ENCODE assay signal across 23 cellular contexts in the genomic region with DNA sequence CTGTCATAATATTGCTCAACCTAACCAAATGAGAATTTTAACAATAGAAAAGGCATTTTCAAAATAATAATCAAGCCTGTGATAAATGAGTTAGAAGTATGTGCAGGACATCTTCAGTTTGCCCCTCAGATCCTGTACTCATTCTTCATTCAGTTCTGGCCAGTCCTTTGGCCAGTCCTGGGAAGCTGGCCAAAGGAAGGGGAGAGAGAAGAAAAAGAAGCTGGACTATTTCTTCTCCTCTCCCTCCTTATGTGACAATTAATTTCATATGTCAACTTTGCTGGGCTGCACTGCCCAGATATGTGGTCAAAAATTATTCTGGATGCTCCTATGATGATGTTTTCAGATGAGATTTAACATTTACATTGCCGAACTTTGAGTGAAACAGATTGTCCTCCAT. TPM values are rescaled to one million over a fixed set of nuclear protein-coding genes. Genes with fewer than 3 reads are reported as not detected.
A peak's percentile ranks its signal among the peaks of the same experiment; 100 is the strongest.
DNase-seq lines count a peak whose midpoint lies in the region; ATAC-seq, FAIRE-seq and TF ChIP-seq lines count a peak whose summit lies in the region.
"Had no signal": no experiment of that assay in that cellular context is flagged by ENCODE, and none has a peak within 500 bp of the region (broad histone marks: within the 10 kb centered on the region; RNA-seq: fewer than 3 reads in every experiment).

No MANE protein-coding gene starts in this region.

- DNase-seq in AG20443 (ENCODE audit: low spot score) (peak; percentile 19), GM12878 (ENCODE audit: low read depth, low spot score) (no peak), sciatic nerve (ENCODE audit: low spot score) (no peak), occipital lobe (lab: John Stamatoyannopoulos, UW) (no peak)
- DNase-seq: CD4-positive, alpha-beta memory T cell; DMS153; GDM1; H7; HFFc6; Kasumi-1; NCI-H1092 treated with DMSO at 0.1 percent for 48 hours; NCI-H146; NCI-H2081; NCI-H446 treated with DMSO at 0.1 percent for 48 hours; NK-92 treated with Interleukin-12 subunit alpha and Interleukin-12 subunit beta, amount 100 ng/mL, for 24 hours; Right ventricle myocardium superior had no signal

- H3K9me3 ChIP-seq in OCI-LY1 (ENCODE audit: low read length) (no peaks in the 10 kb centered on the region), GM12878 (replicated peaks; ENCODE audit: control insufficient read depth, insufficient read depth, low read length) (peaks cover 7% of the 10 kb centered on the region)
- H3K9me3 ChIP-seq: BLaER1 had no signal

- in situ Hi-C loops in GM12878 (cut with MboI) = no loop called here

- ATAC-seq in GM12878 (no peak; the same call in 2 of the 3 replicates), sciatic nerve (peak; percentile 22), GM18867 (IDR thresholded peaks at IDR 0.05; ENCODE audit: unreplicated experiment) (no peak), GM19324 (IDR thresholded peaks at IDR 0.05; ENCODE audit: low FRiP score, unreplicated experiment) (no peak), esophagus mucosa (no peak)

- no peak for FAIRE-seq in GM12878 (lab: Jason Lieb, UNC)

- H3K4me1 ChIP-seq in OCI-LY1 (ENCODE audit: insufficient read depth, low read length, severe bottlenecking) = peaks cover 75% of the 10 kb centered on the region
- peaks cover 16% of the 10 kb centered on the region for H3K4me1 ChIP-seq in GM12878 (ENCODE audit: control insufficient read depth, insufficient read depth, low read length)
- H3K4me1 ChIP-seq: BLaER1 had no signal

- TF ChIP-seq EP300 in GM12878 (IDR thresholded peaks at IDR 0.05; ENCODE audit: borderline replicate concordance in 1 of 2, control insufficient read depth in 1 of 2, low read depth in 2 of 2, low read length in 2 of 2) = no peak

- H2AFZ ChIP-seq in OCI-LY1 (ENCODE audit: low read length) = no peak overlapping the region
- no peak overlapping the region for H2AFZ ChIP-seq in GM12878 (ENCODE audit: control insufficient read depth, low read depth, low read length)

- BruUV-seq in GM12878 (replicated peaks; lab: Mats Ljungman, UMichigan) = TSS peak; percentile 57

- RAD21 ChIA-PET in GM12878 (lab: Charles Lee; ENCODE audit: unreplicated experiment) = interaction anchor here (0.7 to 6.9 kb wide), 19 partner anchors 8 to 140 kb away, joined by 3 to 83 read pairs (median 7); a partner anchor contains a TSS

- TF ChIP-seq RAD21 in GM12878 (IDR thresholded peaks at IDR 0.05; ENCODE audit: insufficient read depth, low read depth, low read length) = no peak

- H3K9me2 ChIP-seq in OCI-LY1 (ENCODE audit: low read depth, low read length) = no peaks in the 10 kb centered on the region

- POLR2A ChIA-PET in GM12878 (lab: Charles Lee) = interaction anchor here (1.0 to 4.5 kb wide), 11 partner anchors 8 to 96 kb away, joined by 3 to 35 read pairs (median 6); a partner anchor contains a TSS

- no peak overlapping the region for H3K4me2 ChIP-seq in OCI-LY1 (ENCODE audit: low read length)
- no peak overlapping the region for H3K4me2 ChIP-seq in GM12878 (ENCODE audit: control insufficient read depth, insufficient read depth)
- H3K4me2 ChIP-seq: BLaER1 had no signal

- WGBS in GM12878 (ENCODE audit: insufficient coverage, insufficient replicate concordance, low lambda C conversion rate, missing lambda C conversion rate) = 100% methylated on average over 1 of the region's 1 CpG

- H3F3A ChIP-seq in OCI-LY1 (ENCODE audit: insufficient read depth, low read length) = no peaks in the 10 kb centered on the region

- H3K79me2 ChIP-seq in OCI-LY1 (ENCODE audit: insufficient read depth, low read length) (no peaks in the 10 kb centered on the region), GM12878 (ENCODE audit: control insufficient read depth, insufficient read depth, low read length) (no peaks in the 10 kb centered on the region)

- no peaks in the 10 kb centered on the region for H4K20me1 ChIP-seq in OCI-LY1 (ENCODE audit: insufficient read depth, low read length)
- no peaks in the 10 kb centered on the region for H4K20me1 ChIP-seq in GM12878 (ENCODE audit: control insufficient read depth, insufficient read depth)
- H4K20me1 ChIP-seq: BLaER1 had no signal

- H3K4me3 ChIP-seq in OCI-LY1 (ENCODE audit: low read depth, low read length, poor library complexity, severe bottlenecking) (no peak overlapping the region), GM12878 (no peak overlapping the region)
- H3K4me3 ChIP-seq: BLaER1, SK-N-MC had no signal

- intact Hi-C loops in GM12878 (cut with micrococcal nuclease; ENCODE audit: unreplicated experiment) = loop anchor here (2.0 kb wide), 1 partner anchor 60 kb away; no protein-coding TSS in a partner anchor
- intact Hi-C loops in sciatic nerve (cut with DNase I) = no loop called here

- TF ChIP-seq POLR2A in GM12878 (IDR thresholded peaks at IDR 0.05; ENCODE audit: low read depth, low read length) = no peak

- peak overlapping the region; percentile 56 for H3K27ac ChIP-seq in OCI-LY1 (ENCODE audit: low read depth, low read length, poor library complexity, severe bottlenecking)
- H3K27ac ChIP-seq in GM12878 (ENCODE audit: control insufficient read depth, insufficient read depth) = peak overlapping the region; percentile 76
- H3K27ac ChIP-seq: BLaER1, HL-60, SK-N-MC had no signal

- no peak for TF ChIP-seq CTCF in OCI-LY1 (IDR thresholded peaks at IDR 0.05; ENCODE audit: low read length)
- TF ChIP-seq CTCF in GM12878 (IDR thresholded peaks at IDR 0.05 in 2 of 3, conservative IDR thresholded peaks at IDR 0.05 in 1 of 3; ENCODE audit: control insufficient read depth in 2 of 3, extremely low read depth in 1 of 3, insufficient read depth in 1 of 3, low read depth in 3 of 3, low read length in 3 of 3) = no peak

- no peaks in the 10 kb centered on the region for H3K27me3 ChIP-seq in OCI-LY1 (ENCODE audit: insufficient read depth, low read length)
- H3K27me3 ChIP-seq in GM12878 (replicated peaks in 1 of 2; ENCODE audit: control insufficient read depth in 2 of 2, insufficient read depth in 2 of 2, low read length in 1 of 2) = no peaks in the 10 kb centered on the region
- H3K27me3 ChIP-seq: BLaER1 had no signal

- CTCF ChIA-PET in GM12878 (lab: Yijun Ruan, JAX) = interaction anchor here (0.6 to 4.2 kb wide), 11 partner anchors 9 to 141 kb away, joined by 3 to 44 read pairs (median 6); no protein-coding TSS in a partner anchor

- H3K36me3 ChIP-seq in OCI-LY1 (ENCODE audit: insufficient read depth, low read length) (no peaks in the 10 kb centered on the region), GM12878 (ENCODE audit: control insufficient read depth in 2 of 2, insufficient read depth in 2 of 2, low read length in 1 of 2) (no peaks in the 10 kb centered on the region)
- H3K36me3 ChIP-seq: BLaER1 had no signal

- H3K9ac ChIP-seq in OCI-LY1 (ENCODE audit: low read length) (no peak overlapping the region), GM12878 (ENCODE audit: control insufficient read depth, insufficient read depth, low read length) (no peak overlapping the region)
- H3K9ac ChIP-seq: BLaER1 had no signal

- SMC1A ChIA-PET in GM12878 (lab: Charles Lee; ENCODE audit: uncharacterized antibody, unreplicated experiment) = interaction anchor here (0.5 to 12.1 kb wide), 18 partner anchors 8 to 126 kb away, joined by 3 to 229 read pairs (median 9); a partner anchor contains a TSS

TF ChIP-seq in GM12878, 131 proteins besides CTCF, POLR2A, EP300 and RAD21 (continues in another document):
- no peak for TF ChIP-seq PAX8 (IDR thresholded peaks at IDR 0.05)
- TF ChIP-seq WRNIP1 (IDR thresholded peaks at IDR 0.05; ENCODE audit: borderline replicate concordance, low read depth, low read length) = no peak
- TF ChIP-seq NR2C2 (IDR thresholded peaks at IDR 0.05; ENCODE audit: borderline replicate concordance, control insufficient read depth, insufficient read length, low read depth) = no peak
- TF ChIP-seq, protein P1, sequence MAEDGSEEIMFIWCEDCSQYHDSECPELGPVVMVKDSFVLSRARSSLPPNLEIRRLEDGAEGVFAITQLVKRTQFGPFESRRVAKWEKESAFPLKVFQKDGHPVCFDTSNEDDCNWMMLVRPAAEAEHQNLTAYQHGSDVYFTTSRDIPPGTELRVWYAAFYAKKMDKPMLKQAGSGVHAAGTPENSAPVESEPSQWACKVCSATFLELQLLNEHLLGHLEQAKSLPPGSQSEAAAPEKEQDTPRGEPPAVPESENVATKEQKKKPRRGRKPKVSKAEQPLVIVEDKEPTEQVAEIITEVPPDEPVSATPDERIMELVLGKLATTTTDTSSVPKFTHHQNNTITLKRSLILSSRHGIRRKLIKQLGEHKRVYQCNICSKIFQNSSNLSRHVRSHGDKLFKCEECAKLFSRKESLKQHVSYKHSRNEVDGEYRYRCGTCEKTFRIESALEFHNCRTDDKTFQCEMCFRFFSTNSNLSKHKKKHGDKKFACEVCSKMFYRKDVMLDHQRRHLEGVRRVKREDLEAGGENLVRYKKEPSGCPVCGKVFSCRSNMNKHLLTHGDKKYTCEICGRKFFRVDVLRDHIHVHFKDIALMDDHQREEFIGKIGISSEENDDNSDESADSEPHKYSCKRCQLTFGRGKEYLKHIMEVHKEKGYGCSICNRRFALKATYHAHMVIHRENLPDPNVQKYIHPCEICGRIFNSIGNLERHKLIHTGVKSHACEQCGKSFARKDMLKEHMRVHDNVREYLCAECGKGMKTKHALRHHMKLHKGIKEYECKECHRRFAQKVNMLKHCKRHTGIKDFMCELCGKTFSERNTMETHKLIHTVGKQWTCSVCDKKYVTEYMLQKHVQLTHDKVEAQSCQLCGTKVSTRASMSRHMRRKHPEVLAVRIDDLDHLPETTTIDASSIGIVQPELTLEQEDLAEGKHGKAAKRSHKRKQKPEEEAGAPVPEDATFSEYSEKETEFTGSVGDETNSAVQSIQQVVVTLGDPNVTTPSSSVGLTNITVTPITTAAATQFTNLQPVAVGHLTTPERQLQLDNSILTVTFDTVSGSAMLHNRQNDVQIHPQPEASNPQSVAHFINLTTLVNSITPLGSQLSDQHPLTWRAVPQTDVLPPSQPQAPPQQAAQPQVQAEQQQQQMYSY (CRISPR knock-in tag; IDR thresholded peaks at IDR 0.05) = no peak

RNA-seq across cellular contexts. Expression of a gene that starts 31.6 kb away (rescaled TPM):
- 157 and 162 TPM in 2 replicates for total RNA-seq in GM12878 (2013; cell fraction: nucleolus; rRNA removed)
- 3.1 and 3.9 TPM in 2 replicates for total RNA-seq in GM12878 (2014; rRNA removed)
- 3.0 TPM in 2 replicates for total RNA-seq in GM12878 (2014; rRNA removed; fragmentation: Illumina TruSeq; extraction: Trizol)
- 3.0 and 3.2 TPM in 2 replicates for total RNA-seq in GM12878 (2021)
- 0.29 TPM for polyA plus RNA-seq in GM12878 (2011; ENCODE audit: low read depth)
- 26.2 and 45.6 TPM in 2 replicates for polyA plus RNA-seq in GM12878 (2011; rRNA removed)
- 10.0 and 11.0 TPM in 2 replicates for polyA plus RNA-seq in GM12878 (2011; cell fraction: cytosol; rRNA removed)
- polyA plus RNA-seq in GM12878 (2011; cell fraction: nucleus; rRNA removed) = 59.4 and 69.9 TPM in 2 replicates
- polyA plus RNA-seq in GM12878 (2012) = 0.55 and 0.60 TPM in 2 replicates
- polyA plus RNA-seq in GM12878 (2014; fragmentation: Illumina TruSeq; extraction: Trizol) = 1.6 and 2.2 TPM in 2 replicates
- under 1 TPM; 0.37 to 0.40 TPM for polyA plus RNA-seq in GM12878 (2014; fragmentation: Nextera tagmentation; extraction: Ambion mirVana)
- 1.4 TPM in 2 replicates for polyA plus RNA-seq in GM12878 (2014; rRNA removed)
- polyA plus RNA-seq in GM12878 (2016; fragmentation: Nextera tagmentation; extraction: Ambion mirVana) = 1 to 10 TPM in 1 of 2 experiments, under 1 TPM in 1; 0.95 to 1.4 TPM
- polyA minus RNA-seq in GM12878 (2011; rRNA and poly(A)+ RNA removed) = 119 and 122 TPM in 2 replicates
- polyA minus RNA-seq in GM12878 (2011; cell fraction: cytosol; rRNA and poly(A)+ RNA removed) = 24.3 and 26.2 TPM in 2 replicates
- polyA minus RNA-seq in GM12878 (2011; cell fraction: nucleus; rRNA and poly(A)+ RNA removed) = 168 and 290 TPM in 2 replicates
- 207 TPM for total RNA-seq in sciatic nerve
- total RNA-seq in occipital lobe = 109 TPM
- total RNA-seq in esophagus mucosa = 16.3 TPM
- total RNA-seq: HFFc6 had no signal
- polyA plus RNA-seq: CD4-positive, alpha-beta memory T cell had no signal
